In the genomic region with DNA sequence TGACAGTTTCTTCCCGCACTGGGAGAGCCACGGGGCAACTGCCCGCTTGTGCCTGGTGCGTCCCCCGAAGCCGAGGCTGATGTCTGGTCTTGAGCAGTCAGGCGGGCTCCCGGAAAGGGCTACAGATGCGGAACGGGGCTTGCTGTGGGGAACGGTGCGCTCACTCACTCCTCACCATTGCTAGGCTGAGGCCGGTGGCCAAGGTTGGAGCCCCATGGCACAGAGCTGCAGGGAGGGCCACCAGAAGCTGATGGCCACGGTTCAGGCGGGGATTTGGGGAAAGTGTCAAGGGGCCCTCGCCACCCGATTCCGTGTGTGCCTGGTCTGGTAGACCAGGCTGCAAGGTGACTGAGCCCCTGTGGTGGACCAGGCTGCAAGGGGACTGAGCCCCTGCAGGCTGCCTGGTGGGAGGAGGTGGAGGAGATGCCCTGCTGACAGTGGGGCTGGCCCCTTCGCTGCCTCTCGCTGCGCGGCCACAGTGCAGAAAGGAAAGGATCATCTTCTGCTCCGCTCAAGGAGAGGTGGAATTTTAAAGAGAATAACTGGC, we compare ENCODE assay signal across 35 cellular contexts.
"Had no signal": no experiment of that assay in that cellular context is flagged by ENCODE, and none has a peak within 500 bp of the region (broad histone marks: within the 10 kb centered on the region; RNA-seq: fewer than 3 reads in every experiment).

No MANE protein-coding gene starts in this region.

- H3K9me3 Mint-ChIP-seq: activated naive CD4-positive, alpha-beta T cell treated with anti-CD3 and anti-CD28 coated beads for 36 hours; activated naive CD4-positive, alpha-beta T cell treated with anti-CD3 and anti-CD28 coated beads, Interleukin-2, amount 10 ng/mL, durations not matched to agents 7 days and 5 days; activated naive CD4-positive, alpha-beta T cell treated with anti-CD3 and anti-CD28 coated beads, Interleukin-2, amount 50 U/mL, for 72 hours; activated naive CD8-positive, alpha-beta T cell treated with anti-CD3 and anti-CD28 coated beads for 36 hours; activated naive CD8-positive, alpha-beta T cell treated with anti-CD3 and anti-CD28 coated beads, Interleukin-2, amount 10 ng/mL, durations not matched to agents 7 days and 5 days; activated naive CD8-positive, alpha-beta T cell treated with anti-CD3 and anti-CD28 coated beads, Interleukin-2, amount 50 U/mL, for 24 hours; activated T-cell treated with anti-CD3 and anti-CD28 coated beads, Interleukin-2, amount 50 U/mL, for 24 hours; activated T-cell treated with anti-CD3 and anti-CD28 coated beads, Interleukin-2, amount 50 U/mL, for 4 hours; activated T-cell treated with anti-CD3 and anti-CD28 coated beads, Interleukin-2, amount 50 U/mL, for 72 hours; activated T-helper 1 cell treated with anti-CD3 and anti-CD28 coated beads, Interleukin-12 subunit alpha, Interleukin-12 subunit beta, Interleukin-2, Interleukin-4 antibody, amounts not matched to agents 30 ng/mL and 10 ng/mL and 1 ng/mL, durations not matched to agents 14 hours and 24 hours and 36 hours; activated T-helper 17 cell treated with anti-CD3 and anti-CD28 coated beads, Interleukin-2, amount 50 U/mL, for 72 hours; activated T-helper 2 cell treated with anti-CD3 and anti-CD28 coated beads, Interferon-gamma antibody, Interleukin-2, Interleukin-4, amounts not matched to agents 10 μg/mL and 5 μg/mL and 100 μg/mL, durations not matched to agents 14 hours and 24 hours and 36 hours; central memory CD8-positive, alpha-beta T cell had no signal

- H3K4me1 Mint-ChIP-seq: activated naive CD4-positive, alpha-beta T cell treated with anti-CD3 and anti-CD28 coated beads, Interleukin-2, amount 10 ng/mL, durations not matched to agents 7 days and 5 days; activated naive CD8-positive, alpha-beta T cell treated with anti-CD3 and anti-CD28 coated beads for 36 hours; activated naive CD8-positive, alpha-beta T cell treated with anti-CD3 and anti-CD28 coated beads, Interleukin-2, amount 10 ng/mL, durations not matched to agents 7 days and 5 days; activated naive CD8-positive, alpha-beta T cell treated with anti-CD3 and anti-CD28 coated beads, Interleukin-2, amount 50 U/mL, for 24 hours; activated T-helper 17 cell treated with anti-CD3 and anti-CD28 coated beads, Interleukin-2, amount 50 U/mL, for 72 hours; central memory CD8-positive, alpha-beta T cell had no signal

- H3K36me3 Mint-ChIP-seq: activated naive CD4-positive, alpha-beta T cell treated with anti-CD3 and anti-CD28 coated beads, Interleukin-2, amount 10 ng/mL, durations not matched to agents 7 days and 5 days; activated naive CD4-positive, alpha-beta T cell treated with anti-CD3 and anti-CD28 coated beads, Interleukin-2, amount 50 U/mL, for 72 hours; activated naive CD8-positive, alpha-beta T cell; activated naive CD8-positive, alpha-beta T cell treated with anti-CD3 and anti-CD28 coated beads for 36 hours; activated naive CD8-positive, alpha-beta T cell treated with anti-CD3 and anti-CD28 coated beads, Interleukin-2, amount 10 ng/mL, durations not matched to agents 7 days and 5 days had no signal

- H3K27me3 Mint-ChIP-seq: activated naive CD4-positive, alpha-beta T cell treated with anti-CD3 and anti-CD28 coated beads, Interleukin-2, amount 10 ng/mL, durations not matched to agents 7 days and 5 days; activated naive CD8-positive, alpha-beta T cell; activated naive CD8-positive, alpha-beta T cell treated with anti-CD3 and anti-CD28 coated beads for 36 hours; activated naive CD8-positive, alpha-beta T cell treated with anti-CD3 and anti-CD28 coated beads, Interleukin-2, amount 10 ng/mL, durations not matched to agents 7 days and 5 days; activated naive CD8-positive, alpha-beta T cell treated with anti-CD3 and anti-CD28 coated beads, Interleukin-2, amount 50 U/mL, for 24 hours; activated T-helper 17 cell treated with anti-CD3 and anti-CD28 coated beads, Interleukin-2, amount 50 U/mL, for 72 hours; brain had no signal

- H3K27me3 ChIP-seq: adrenal gland, ascending aorta, body of pancreas, brain microvascular endothelial cell, cardiac muscle cell had no signal

- H3K36me3 ChIP-seq: adrenal gland, ascending aorta, brain microvascular endothelial cell, breast epithelium, cardiac muscle cell had no signal

- H3K27ac ChIP-seq: adrenal gland, ascending aorta, body of pancreas, brain microvascular endothelial cell, breast epithelium, cardiac muscle cell had no signal

- H3K27ac Mint-ChIP-seq: activated naive CD4-positive, alpha-beta T cell treated with anti-CD3 and anti-CD28 coated beads for 36 hours; activated naive CD4-positive, alpha-beta T cell treated with anti-CD3 and anti-CD28 coated beads, Interleukin-2, amount 10 ng/mL, durations not matched to agents 7 days and 5 days; activated naive CD4-positive, alpha-beta T cell treated with anti-CD3 and anti-CD28 coated beads, Interleukin-2, amount 50 U/mL, for 72 hours; activated naive CD8-positive, alpha-beta T cell; activated naive CD8-positive, alpha-beta T cell treated with anti-CD3 and anti-CD28 coated beads for 36 hours; activated naive CD8-positive, alpha-beta T cell treated with anti-CD3 and anti-CD28 coated beads, Interleukin-2, amount 10 ng/mL, durations not matched to agents 7 days and 5 days; activated naive CD8-positive, alpha-beta T cell treated with anti-CD3 and anti-CD28 coated beads, Interleukin-2, amount 50 U/mL, for 24 hours; activated T-cell treated with anti-CD3 and anti-CD28 coated beads, Interleukin-2, amount 50 U/mL, for 24 hours; activated T-cell treated with anti-CD3 and anti-CD28 coated beads, Interleukin-2, amount 50 U/mL, for 72 hours; activated T-helper 1 cell treated with anti-CD3 and anti-CD28 coated beads, Interleukin-12 subunit alpha, Interleukin-12 subunit beta, Interleukin-2, Interleukin-4 antibody, amounts not matched to agents 30 ng/mL and 10 ng/mL and 1 ng/mL, durations not matched to agents 14 hours and 24 hours and 36 hours; activated T-helper 17 cell treated with anti-CD3 and anti-CD28 coated beads, Interleukin-2, amount 50 U/mL, for 72 hours; activated T-helper 2 cell treated with anti-CD3 and anti-CD28 coated beads, Interferon-gamma antibody, Interleukin-2, Interleukin-4, amounts not matched to agents 10 μg/mL and 5 μg/mL and 100 μg/mL, durations not matched to agents 14 hours and 24 hours and 36 hours; brain had no signal

- DNase-seq: activated effector memory CD4-positive, alpha-beta T cell treated with anti-CD3 and anti-CD28 coated beads, Interleukin-2, amount 50 U/mL, for 16 hours; activated effector memory CD4-positive, alpha-beta T cell treated with Interleukin-2 at 50 U/mL for 16 hours; activated gamma-delta T cell; activated gamma-delta T cell treated with Interleukin-2 at 50 U/mL for 16 hours; activated naive CD4-positive, alpha-beta T cell; activated naive CD4-positive, alpha-beta T cell treated with anti-CD3 and anti-CD28 coated beads for 36 hours; activated naive CD4-positive, alpha-beta T cell treated with anti-CD3 and anti-CD28 coated beads, Interleukin-2, amount 10 ng/mL, durations not matched to agents 7 days and 5 days; activated naive CD4-positive, alpha-beta T cell treated with anti-CD3 and anti-CD28 coated beads, Interleukin-2, amount 50 U/mL, for 16 hours; activated naive CD8-positive, alpha-beta T cell treated with anti-CD3 and anti-CD28 coated beads for 36 hours; activated naive CD8-positive, alpha-beta T cell treated with anti-CD3 and anti-CD28 coated beads, Interleukin-2, amount 10 ng/mL, durations not matched to agents 7 days and 5 days; activated naive CD8-positive, alpha-beta T cell treated with anti-CD3 and anti-CD28 coated beads, Interleukin-2, amount 50 U/mL, for 24 hours; activated T-cell treated with anti-CD3 and anti-CD28 coated beads for 4 hours; activated T-cell treated with anti-CD3 and anti-CD28 coated beads, Interleukin-2, amount 50 U/mL, for 1 hour; activated T-cell treated with anti-CD3 and anti-CD28 coated beads, Interleukin-2, amount 50 U/mL, for 24 hours; activated T-cell treated with anti-CD3 and anti-CD28 coated beads, Interleukin-2, amount 50 U/mL, for 4 hours; activated T-cell treated with anti-CD3 and anti-CD28 coated beads, Interleukin-2, amount 50 U/mL, for 48 hours; activated T-cell treated with anti-CD3 and anti-CD28 coated beads, Interleukin-2, amount 50 U/mL, for 72 hours; adrenal gland; amniotic stem cell; amygdala; aorta; body of pancreas; brain microvascular endothelial cell; central memory CD4-positive, alpha-beta T cell; cerebellar nuclear complex had no signal

- H3K9me3 ChIP-seq: adrenal gland, ascending aorta, body of pancreas, breast epithelium had no signal

- H3K4me3 ChIP-seq: adrenal gland, ascending aorta, body of pancreas, breast epithelium, cardiac muscle cell had no signal

- H3K4me3 Mint-ChIP-seq: activated naive CD4-positive, alpha-beta T cell treated with anti-CD3 and anti-CD28 coated beads for 36 hours; activated naive CD4-positive, alpha-beta T cell treated with anti-CD3 and anti-CD28 coated beads, Interleukin-2, amount 10 ng/mL, durations not matched to agents 7 days and 5 days; activated naive CD8-positive, alpha-beta T cell; activated naive CD8-positive, alpha-beta T cell treated with anti-CD3 and anti-CD28 coated beads for 36 hours; activated naive CD8-positive, alpha-beta T cell treated with anti-CD3 and anti-CD28 coated beads, Interleukin-2, amount 10 ng/mL, durations not matched to agents 7 days and 5 days; activated naive CD8-positive, alpha-beta T cell treated with anti-CD3 and anti-CD28 coated beads, Interleukin-2, amount 50 U/mL, for 24 hours; activated T-cell treated with anti-CD3 and anti-CD28 coated beads, Interleukin-2, amount 50 U/mL, for 24 hours; activated T-cell treated with anti-CD3 and anti-CD28 coated beads, Interleukin-2, amount 50 U/mL, for 4 hours; activated T-cell treated with anti-CD3 and anti-CD28 coated beads, Interleukin-2, amount 50 U/mL, for 72 hours; activated T-helper 1 cell treated with anti-CD3 and anti-CD28 coated beads, Interleukin-12 subunit alpha, Interleukin-12 subunit beta, Interleukin-2, Interleukin-4 antibody, amounts not matched to agents 30 ng/mL and 10 ng/mL and 1 ng/mL, durations not matched to agents 14 hours and 24 hours and 36 hours; activated T-helper 17 cell treated with anti-CD3 and anti-CD28 coated beads, Interleukin-2, amount 50 U/mL, for 72 hours; brain; central memory CD8-positive, alpha-beta T cell had no signal

- H3K4me1 ChIP-seq: adrenal gland, ascending aorta, body of pancreas, breast epithelium had no signal
